1 cellular context compared by ENCODE assay signal in genomic region chr11:66288138-66288865, GRCh38.
TF ChIP-seq lines count a peak whose summit lies in the region.

No MANE protein-coding gene starts in this region.

TF ChIP-seq in A549, 52 proteins besides CTCF, POLR2A, EP300 and RAD21 (continued from another document):
- TF ChIP-seq ATOH8 (CRISPR knock-in tag; IDR thresholded peaks at IDR 0.05; ENCODE audit: low read depth) (no peak), HOXB5 (CRISPR knock-in tag; IDR thresholded peaks at IDR 0.05) (no peak), MAZ (IDR thresholded peaks at IDR 0.05; ENCODE audit: borderline replicate concordance, low read depth, low read length) (no peak)
TF ChIP-seq in A549: peak in this region for 0.
